Comparison of ENCODE assay signal across 8 cellular contexts in genomic region chr21:44802396-44803153, GRCh38. TPM values are rescaled to one million over a fixed set of nuclear protein-coding genes. Genes with fewer than 3 reads are reported as not detected.
DNase-seq lines count a peak whose midpoint lies in the region; ATAC-seq and TF ChIP-seq lines count a peak whose summit lies in the region.

No MANE protein-coding gene starts in this region.

- H3K27me3 ChIP-seq in HL-60 (ENCODE audit: insufficient read depth, poor library complexity, severe bottlenecking) = no peaks in the 10 kb centered on the region

- no peak for TF ChIP-seq CTCF in GM12864 (IDR thresholded peaks at IDR 0.05; ENCODE audit: low read depth, low read length, missing control alignments)
- no peak for TF ChIP-seq CTCF in HL-60 (IDR thresholded peaks at IDR 0.05; ENCODE audit: insufficient read depth, low read length)
- no peak for TF ChIP-seq CTCF in activated CD8-positive, alpha-beta T cell treated with anti-CD3 and anti-CD28 coated beads for 36 hours (IDR thresholded peaks at IDR 0.05)

- H3K27ac ChIP-seq in HL-60 (replicated peaks) = peak overlapping the region; percentile 92

- intact Hi-C loops in activated CD8-positive, alpha-beta T cell treated with anti-CD3 and anti-CD28 coated beads for 36 hours (cut with micrococcal nuclease) = no loop called here

- H3K27ac Mint-ChIP-seq in activated CD8-positive, alpha-beta T cell treated with anti-CD3 and anti-CD28 coated beads for 36 hours = peak overlapping the region; percentile 82
- peak overlapping the region; percentile 79 to 85 for H3K27ac Mint-ChIP-seq in stimulated activated naive CD8-positive, alpha-beta T cell treated with anti-CD3 and anti-CD28 coated beads, Interleukin-15, amount 100 ng/mL, for 72 hours

- H3K4me3 Mint-ChIP-seq in activated CD8-positive, alpha-beta T cell treated with anti-CD3 and anti-CD28 coated beads for 36 hours = peak overlapping the region; percentile 99
- peak overlapping the region; percentile 85 to 91 for H3K4me3 Mint-ChIP-seq in stimulated activated naive CD8-positive, alpha-beta T cell treated with anti-CD3 and anti-CD28 coated beads, Interleukin-15, amount 100 ng/mL, for 72 hours

- H3K9me3 Mint-ChIP-seq in activated CD8-positive, alpha-beta T cell treated with anti-CD3 and anti-CD28 coated beads for 36 hours = no peaks in the 10 kb centered on the region
- H3K9me3 Mint-ChIP-seq in stimulated activated naive CD8-positive, alpha-beta T cell treated with anti-CD3 and anti-CD28 coated beads, Interleukin-15, amount 100 ng/mL, for 72 hours = no peaks in the 10 kb centered on the region

- POLR2A ChIA-PET in activated CD8-positive, alpha-beta T cell treated with anti-CD3 and anti-CD28 coated beads for 36 hours (lab: Charles Lee) = interaction anchor here (0.6 to 3.0 kb wide), 8 partner anchors 9 to 130 kb away, joined by 3 to 21 read pairs (median 6); partner anchors contain the start of gene PTTG1IP

- ATAC-seq in activated CD8-positive, alpha-beta T cell treated with anti-CD3 and anti-CD28 coated beads for 36 hours = peak; percentile 11
- ATAC-seq in stimulated activated naive CD8-positive, alpha-beta T cell treated with anti-CD3 and anti-CD28 coated beads, Interleukin-15, amount 100 ng/mL, for 72 hours = peak; percentile 27
- no peak for ATAC-seq in HG03135 (IDR thresholded peaks at IDR 0.05; ENCODE audit: unreplicated experiment)

- peak overlapping the region; percentile 96 for H3K4me3 ChIP-seq in GM12864 (ENCODE audit: low read depth, low read length)
- peak overlapping the region; percentile 69 for H3K4me3 ChIP-seq in HL-60 (replicated peaks; ENCODE audit: insufficient read depth, low read length)
- peak overlapping the region; percentile 92 for H3K4me3 ChIP-seq in iPS-18c (ENCODE audit: insufficient read depth, low read depth, low read length)

- no peaks in the 10 kb centered on the region for H3K27me3 Mint-ChIP-seq in activated CD8-positive, alpha-beta T cell treated with anti-CD3 and anti-CD28 coated beads for 36 hours
- H3K27me3 Mint-ChIP-seq in stimulated activated naive CD8-positive, alpha-beta T cell treated with anti-CD3 and anti-CD28 coated beads, Interleukin-15, amount 100 ng/mL, for 72 hours = no peaks in the 10 kb centered on the region

- peaks cover 47% of the 10 kb centered on the region for H3K4me1 Mint-ChIP-seq in activated CD8-positive, alpha-beta T cell treated with anti-CD3 and anti-CD28 coated beads for 36 hours (ENCODE audit: low read depth)
- H3K4me1 Mint-ChIP-seq in stimulated activated naive CD8-positive, alpha-beta T cell treated with anti-CD3 and anti-CD28 coated beads, Interleukin-15, amount 100 ng/mL, for 72 hours = peaks cover 55% of the 10 kb centered on the region

- no peak for DNase-seq in GM12864 (ENCODE audit: low read depth)
- DNase-seq in HL-60 (ENCODE audit: low read depth in 1 of 2, low spot score in 1 of 2) = peak in 1 of 2 experiments; percentile 20
- no peak for DNase-seq in activated CD8-positive, alpha-beta T cell treated with anti-CD3 and anti-CD28 coated beads for 36 hours
- no peak for DNase-seq in stimulated activated naive CD8-positive, alpha-beta T cell treated with anti-CD3 and anti-CD28 coated beads, Interleukin-15, amount 100 ng/mL, for 72 hours
- DNase-seq in medulla oblongata (ENCODE audit: extremely low spot score) = no peak
- no peak for DNase-seq in islet precursor cell

- CTCF ChIA-PET in activated CD8-positive, alpha-beta T cell treated with anti-CD3 and anti-CD28 coated beads for 36 hours (lab: Charles Lee) = interaction anchor here (0.6 to 4.3 kb wide), 12 partner anchors 9 to 170 kb away, joined by 3 to 58 read pairs (median 10); partner anchors contain the start of gene PTTG1IP

- H3K36me3 Mint-ChIP-seq in activated CD8-positive, alpha-beta T cell treated with anti-CD3 and anti-CD28 coated beads for 36 hours (ENCODE audit: low read depth) = peaks cover 75% of the 10 kb centered on the region

- H3K9me3 ChIP-seq in iPS-18c (ENCODE audit: control insufficient read depth, insufficient read depth, low read length) = no peaks in the 10 kb centered on the region

RNA-seq across cellular contexts. Expression of gene UBE2G2, which starts 1.0 kb away (rescaled TPM):
- total RNA-seq in activated CD8-positive, alpha-beta T cell treated with anti-CD3 and anti-CD28 coated beads for 36 hours = 100 to 1,000 TPM; 113 to 115 TPM

RNA-seq across cellular contexts. Expression of gene SUMO3, which starts 15.3 kb away (rescaled TPM):
- 10 to 100 TPM; 69.8 to 72.9 TPM for total RNA-seq in activated CD8-positive, alpha-beta T cell treated with anti-CD3 and anti-CD28 coated beads for 36 hours
